In genomic region chr12:113230315-113231274, GRCh38 we compare ENCODE assay signal across 8 cellular contexts. TPM values are rescaled to one million over a fixed set of nuclear protein-coding genes. Genes with fewer than 3 reads are reported as not detected.
DNase-seq lines count a peak whose midpoint lies in the region; ATAC-seq, FAIRE-seq and TF ChIP-seq lines count a peak whose summit lies in the region.

No MANE protein-coding gene starts in this region.

- ATAC-seq in IMR-90 (ENCODE audit: low read depth) (no peak), thoracic aorta (ENCODE audit: insufficient number of reproducible peaks, low FRiP score, low read depth) (no peak)

- peaks cover 11% of the 10 kb centered on the region; the same call in 1 of the 2 replicates for H3K9me1 ChIP-seq in IMR-90 (ENCODE audit: insufficient read depth, low read length)

- H3K9ac ChIP-seq in IMR-90 (ENCODE audit: low read depth, low read length): no peak overlapping the region
- H3K9ac ChIP-seq in H1 (replicated peaks in 1 of 4; ENCODE audit: extremely low read depth in 1 of 4, low read depth in 3 of 4, low read length in 3 of 4): no peak overlapping the region

- no peak overlapping the region for H2BK5ac ChIP-seq in IMR-90 (ENCODE audit: low read depth, low read length, poor library complexity, severe bottlenecking)
- 0 out of 2 replicates have a peak overlapping the region, but pooled peaks have one; percentile 32 for H2BK5ac ChIP-seq in H1 (ENCODE audit: low read depth, low read length)

- H3K18ac ChIP-seq in IMR-90 (ENCODE audit: low read depth, low read length): no peak overlapping the region
- no peak overlapping the region for H3K18ac ChIP-seq in H1 (ENCODE audit: extremely low read depth, low read length)

- dilution Hi-C loops in IMR-90 (cut with HindIII; ENCODE audit: low sequenced_read_pairs, unreplicated experiment): no loop called here

- in situ Hi-C loops in IMR-90 (cut with MboI; ENCODE audit: low sequenced_read_pairs): no loop called here

- no peaks in the 10 kb centered on the region for H3K9me3 Mint-ChIP-seq in MCF 10A (ENCODE audit: unreplicated experiment)

- H3K4me3 ChIP-seq in breast epithelium: no peak overlapping the region
- no peak overlapping the region for H3K4me3 ChIP-seq in IMR-90 (ENCODE audit: insufficient read depth, low read depth, low read length)
- no peak overlapping the region for H3K4me3 ChIP-seq in H1 (ENCODE audit: extremely low read depth in 1 of 4, insufficient read depth in 2 of 4, low read depth in 3 of 4, low read length in 4 of 4)
- H3K4me3 ChIP-seq in thoracic aorta: no peak overlapping the region

- H3K9me3 ChIP-seq in breast epithelium (no peaks in the 10 kb centered on the region), IMR-90 (ENCODE audit: control insufficient read depth, insufficient read depth, low read length) (peaks cover 4% of the 10 kb centered on the region), H1 (ENCODE audit: insufficient read depth in 2 of 2, low read depth in 1 of 2, low read length in 1 of 2) (no peaks in the 10 kb centered on the region; a peak in 1 of 4 replicates), thoracic aorta (no peaks in the 10 kb centered on the region)

- no peak for TF ChIP-seq EP300 in H1 (IDR thresholded peaks at IDR 0.05; ENCODE audit: borderline replicate concordance in 1 of 2, low read depth in 2 of 2, low read length in 2 of 2)

- peak overlapping the region; percentile 39 for H3K27ac Mint-ChIP-seq in MCF 10A (ENCODE audit: low read depth, unreplicated experiment)

- no peak overlapping the region for H3K4me3 Mint-ChIP-seq in MCF 10A (ENCODE audit: unreplicated experiment)

- no peak for TF ChIP-seq POLR2A in breast epithelium (IDR thresholded peaks at IDR 0.05)
- no peak for TF ChIP-seq POLR2A in IMR-90 (IDR thresholded peaks at IDR 0.05; ENCODE audit: low read depth, low read length)
- TF ChIP-seq POLR2A in H1 (IDR thresholded peaks at IDR 0.05; ENCODE audit: control extremely low read depth in 1 of 2, low read depth in 2 of 2, low read length in 2 of 2): no peak

- H3K4me1 ChIP-seq in breast epithelium: no peaks in the 10 kb centered on the region
- peaks cover 7% of the 10 kb centered on the region for H3K4me1 ChIP-seq in IMR-90 (ENCODE audit: control insufficient read depth, insufficient read depth, low read length)
- peaks cover 9 to 20% (median 20%) of the 10 kb centered on the region in 4 experiments for H3K4me1 ChIP-seq in H1 (replicated peaks in 1 of 4; ENCODE audit: control insufficient read depth in 3 of 4, insufficient read depth in 4 of 4, low read length in 3 of 4)
- peaks cover 61 to 84% of the 10 kb centered on the region in 2 donors for H3K4me1 ChIP-seq in thoracic aorta (ENCODE audit: control insufficient read depth in 1 of 2, low read depth in 2 of 2)

- H3K27me3 ChIP-seq in breast epithelium (no peaks in the 10 kb centered on the region), IMR-90 (ENCODE audit: control insufficient read depth, insufficient read depth, low read length) (no peaks in the 10 kb centered on the region), H1 (replicated peaks in 1 of 4; ENCODE audit: control insufficient read depth in 3 of 4, extremely low read depth in 1 of 4, insufficient read depth in 3 of 4, low read length in 3 of 4) (no peaks in the 10 kb centered on the region; a peak in 1 of 7 replicates), thoracic aorta (replicated peaks; ENCODE audit: insufficient read depth) (no peaks in the 10 kb centered on the region)

- H3K4me2 ChIP-seq in IMR-90 (ENCODE audit: low read depth, low read length) (no peak overlapping the region), H1 (ENCODE audit: insufficient read depth in 1 of 2, low read depth in 2 of 2, low read length in 2 of 2) (no peak overlapping the region)

- H4K20me1 ChIP-seq in IMR-90 (ENCODE audit: insufficient read depth, low read length) (no peaks in the 10 kb centered on the region), H1 (replicated peaks in 1 of 2; ENCODE audit: control insufficient read depth in 1 of 2, insufficient read depth in 2 of 2, low read length in 2 of 2) (peaks cover 0 to 2% of the 10 kb centered on the region in 2 experiments)

- CTCF ChIA-PET in MCF 10A (lab: Yijun Ruan, JAX) (interaction anchor here (0.9 to 1.6 kb wide), 3 partner anchors 9 to 56 kb away, joined by 3 to 6 read pairs (median 3); no protein-coding TSS in a partner anchor), IMR-90 (lab: Yijun Ruan, JAX) (no interaction called here), H1 (lab: Charles Lee; ENCODE audit: partially characterized antibody) (interaction anchor here (0.6 to 2.6 kb wide), 8 partner anchors 9 to 195 kb away, joined by 3 to 7 read pairs (median 3); partner anchors contain the start of gene TPCN1)

- no peak overlapping the region for H3K27ac ChIP-seq in breast epithelium
- peak overlapping the region; percentile 30; the same call in 1 of the 2 replicates for H3K27ac ChIP-seq in IMR-90 (ENCODE audit: insufficient read depth, low read length)
- 0 out of 2 replicates have a peak overlapping the region, but pooled peaks have one; percentile 27 for H3K27ac ChIP-seq in H1 (ENCODE audit: low read depth, low read length)
- peak overlapping the region; percentile 80 to 89 for H3K27ac ChIP-seq in thoracic aorta

- H4K8ac ChIP-seq in IMR-90 (ENCODE audit: low read depth in 2 of 2, low read length in 2 of 2) (peak overlapping the region; percentile 72 to 81), H1 (ENCODE audit: extremely low read depth, insufficient read depth, low read length) (no peak overlapping the region)

- H3K36me3 ChIP-seq in breast epithelium (no peaks in the 10 kb centered on the region), IMR-90 (ENCODE audit: control insufficient read depth, insufficient read depth, low read length) (peaks cover 37% of the 10 kb centered on the region), H1 (ENCODE audit: control insufficient read depth in 2 of 4, insufficient read depth in 4 of 4, low read length in 3 of 4) (peaks cover 2 to 18% (median 9%) of the 10 kb centered on the region in 4 experiments; a peak in 5 of 8 replicates), thoracic aorta (peaks cover 17% of the 10 kb centered on the region)

- peaks cover 57% of the 10 kb centered on the region for H3K36me3 Mint-ChIP-seq in MCF 10A (ENCODE audit: insufficient read depth, unreplicated experiment)

- H2AK5ac ChIP-seq in IMR-90 (ENCODE audit: low read depth, low read length) (peak overlapping the region; percentile 95), H1 (ENCODE audit: low read depth, low read length) (no peak overlapping the region)

- H2AK9ac ChIP-seq in IMR-90 (replicated peaks; ENCODE audit: low read depth, low read length, poor library complexity): peak overlapping the region; percentile 44

- H2BK120ac ChIP-seq in IMR-90 (ENCODE audit: low read depth, low read length): peak overlapping the region; percentile 79
- no peak overlapping the region for H2BK120ac ChIP-seq in H1 (replicated peaks; ENCODE audit: low read depth, low read length)

- H3K23ac ChIP-seq in IMR-90 (ENCODE audit: low read depth, low read length) (0 out of 2 replicates have a peak overlapping the region, but pooled peaks have one; percentile 47), H1 (ENCODE audit: insufficient read length) (no peak overlapping the region)

- POLR2A ChIA-PET in MCF 10A (lab: Yijun Ruan, JAX) (interaction anchor here (0.6 to 13.3 kb wide), 5 partner anchors 9 to 37 kb away, joined by 3 to 237 read pairs (median 6); partner anchors contain the start of gene TPCN1), IMR-90 (lab: Charles Lee; ENCODE audit: unreplicated experiment) (no interaction called here), H1 (lab: Charles Lee; ENCODE audit: partially characterized antibody) (interaction anchor here (2.4 kb wide), 1 partner anchor 9 kb away, joined by 15 read pairs; the partner anchor contains the start of gene TPCN1)

- H3K4ac ChIP-seq in IMR-90 (ENCODE audit: low read depth, low read length) (peak overlapping the region; percentile 82), H1 (replicated peaks; ENCODE audit: insufficient read length, low read depth, low read length) (no peak overlapping the region)

- BruUV-seq in MCF 10A (replicated peaks; lab: Mats Ljungman, UMichigan) (no TSS peak), IMR-90 (replicated peaks; lab: Mats Ljungman, UMichigan) (no TSS peak)

- no peaks in the 10 kb centered on the region for H3K79me2 ChIP-seq in H1 (ENCODE audit: control insufficient read depth in 1 of 2, insufficient read depth in 2 of 2, low read length in 2 of 2)

- peaks cover 6% of the 10 kb centered on the region for H3K4me1 Mint-ChIP-seq in MCF 10A (ENCODE audit: insufficient read depth, unreplicated experiment)

- H2BK12ac ChIP-seq in H1 (ENCODE audit: low read depth, low read length): no peak overlapping the region

- no peaks in the 10 kb centered on the region for H3K27me3 Mint-ChIP-seq in MCF 10A (ENCODE audit: insufficient read depth, unreplicated experiment)

- peak overlapping the region; percentile 87 for H2BK20ac ChIP-seq in IMR-90 (ENCODE audit: low read depth, low read length)
- no peak overlapping the region for H2BK20ac ChIP-seq in H1 (ENCODE audit: low read length)

- DNase-seq in MCF 10A (ENCODE audit: unreplicated experiment) (peak; percentile 36), breast epithelium (ENCODE audit: low spot score in 2 of 2) (no peak), IMR-90 (no peak), H1 (ENCODE audit: low read depth in 1 of 2, low spot score in 2 of 2) (no peak), thoracic aorta (ENCODE audit: low spot score) (no peak), SIG-M5 (lab: John Stamatoyannopoulos, UW) (no peak), hippocampal formation (lab: John Stamatoyannopoulos, UW) (no peak), SKM-1 (lab: John Stamatoyannopoulos, UW; ENCODE audit: unreplicated experiment) (no peak)

- H3K14ac ChIP-seq in IMR-90 (replicated peaks; ENCODE audit: low read depth, low read length): peak overlapping the region; percentile 83; the same call in 1 of the 2 replicates
- no peak overlapping the region for H3K14ac ChIP-seq in H1 (ENCODE audit: insufficient read length)

- no peak overlapping the region for H4K91ac ChIP-seq in IMR-90 (ENCODE audit: insufficient read depth, low read depth, low read length)
- no peak overlapping the region for H4K91ac ChIP-seq in H1 (replicated peaks; ENCODE audit: insufficient read length, low read length)

- H2BK15ac ChIP-seq in IMR-90 (ENCODE audit: low read depth, low read length): peak overlapping the region; percentile 77; the same call in 2 of the 3 replicates
- H2BK15ac ChIP-seq in H1 (ENCODE audit: low read length): no peak overlapping the region

- H3K56ac ChIP-seq in IMR-90 (ENCODE audit: extremely low read depth, insufficient read depth, low read length) (no peak overlapping the region; the same call in 1 of the 2 replicates), H1 (replicated peaks; ENCODE audit: insufficient read length, low read depth, low read length) (no peak overlapping the region)

- TF ChIP-seq CTCF in MCF 10A (IDR thresholded peaks at IDR 0.05; ENCODE audit: unreplicated experiment) (no peak), breast epithelium (IDR thresholded peaks at IDR 0.05) (no peak), IMR-90 (conservative IDR thresholded peaks at IDR 0.05; ENCODE audit: low read depth, low read length) (no peak), H1 (IDR thresholded peaks at IDR 0.05; ENCODE audit: control extremely low read depth in 1 of 3, insufficient read depth in 1 of 3, low read depth in 1 of 3, low read length in 3 of 3) (no peak), thoracic aorta (IDR thresholded peaks at IDR 0.05) (no peak)

- H2AFZ ChIP-seq in IMR-90 (replicated peaks; ENCODE audit: low read length, poor library complexity): no peak overlapping the region
- H2AFZ ChIP-seq in H1 (ENCODE audit: low read length): no peak overlapping the region

- H4K5ac ChIP-seq in IMR-90 (ENCODE audit: low read depth, low read length) (no peak overlapping the region), H1 (ENCODE audit: insufficient read length, low read depth, low read length) (no peak overlapping the region)

- intact Hi-C loops in MCF 10A (cut with micrococcal nuclease): no loop called here
- intact Hi-C loops in breast epithelium (cut with DNase I; ENCODE audit: low total_unique reads): no loop called here
- intact Hi-C loops in IMR-90 (cut with micrococcal nuclease): no loop called here

- TF ChIP-seq RAD21 in IMR-90 (IDR thresholded peaks at IDR 0.05; ENCODE audit: low read length) (no peak), H1 (IDR thresholded peaks at IDR 0.05 in 1 of 2, conservative IDR thresholded peaks at IDR 0.05 in 1 of 2; ENCODE audit: low read depth in 2 of 2, low read length in 2 of 2) (no peak)

- 89% methylated on average over 5 of the region's 15 CpGs; no CpG with 5 or more reads in 1 of the 2 experiments for WGBS in IMR-90 (ENCODE audit: extremely low coverage in 2 of 2, insufficient read length in 1 of 2), 2 experiments
- WGBS in H1 (ENCODE audit: extremely low coverage in 1 of 2, insufficient coverage in 1 of 2, insufficient read length in 1 of 2, insufficient replicate concordance in 2 of 2, low coverage in 1 of 2, low lambda C conversion rate in 2 of 2, missing lambda C conversion rate in 1 of 2), 2 experiments: 91% methylated on average over 15 of the region's 15 CpGs; no CpG with 5 or more reads in 1 of the 2 experiments

- H3K79me1 ChIP-seq in IMR-90 (ENCODE audit: low read depth in 1 of 2, low read length in 2 of 2) (no peaks in the 10 kb centered on the region), H1 (ENCODE audit: low read depth, low read length) (no peaks in the 10 kb centered on the region)

- H3K23me2 ChIP-seq in H1 (ENCODE audit: low read depth, low read length): no peaks in the 10 kb centered on the region; the same call in 1 of the 2 replicates

- FAIRE-seq in H1 (lab: Jason Lieb, UNC): no peak

RNA-seq across cellular contexts. Expression of gene TPCN1, which starts 9.3 kb away (rescaled TPM):
- total RNA-seq in MCF 10A (2022) (42.7 and 43.0 TPM in 2 replicates), breast epithelium (10 to 100 TPM; 46.9 to 71.7 (median 59.5) TPM), IMR-90 (2012; rRNA removed) (2.0 and 2.5 TPM in 2 replicates), thoracic aorta (10 to 100 TPM; 84.1 to 93.5 TPM)
- polyA plus RNA-seq in IMR-90 (2012; rRNA removed) (10.4 and 13.2 TPM in 2 replicates), H1 (2011; rRNA removed) (14.9 and 22.7 TPM in 2 replicates)
- 7.7 and 13.8 TPM in 2 replicates for polyA plus RNA-seq in IMR-90 (2012; cell fraction: cytosol; rRNA removed)
- polyA plus RNA-seq in IMR-90 (2012; cell fraction: nucleus; rRNA removed; ENCODE audit: low replicate concordance): 58.1 and 63.1 TPM in 2 replicates
- total RNA-seq in H1 (2021; fragmentation: NEBNext Ultra II Directional; extraction: Animal tissue kit (Norgen Biotek cat#: 25700)): 18.1 and 21.4 TPM in 2 replicates
- 13.7 TPM for polyA plus RNA-seq in H1 (2011; cell fraction: cytosol; rRNA removed)
- 83.7 TPM for polyA plus RNA-seq in H1 (2011; cell fraction: nucleus; rRNA removed)
- polyA plus RNA-seq in H1 (2012, experiment 1 of 2): 13.6 to 25.4 TPM (median 22.3 TPM) in 4 replicates
- 9.8 TPM for polyA plus RNA-seq in H1 (2012, experiment 2 of 2)
- polyA plus RNA-seq in H1 (2013, experiment 1 of 2): 16.1 TPM
- 15.3 TPM for polyA plus RNA-seq in H1 (2013, experiment 2 of 2)
- polyA minus RNA-seq in H1 (2011; rRNA and poly(A)+ RNA removed): 18.5 and 20.8 TPM in 2 replicates
- polyA minus RNA-seq in H1 (2011; cell fraction: cytosol; rRNA and poly(A)+ RNA removed): 15.6 TPM
- 40.6 TPM for polyA minus RNA-seq in H1 (2011; cell fraction: nucleus; rRNA and poly(A)+ RNA removed)

RNA-seq across cellular contexts. Expression of gene RITA1, which starts 45.1 kb away (rescaled TPM):
- 17.5 and 17.9 TPM in 2 replicates for total RNA-seq in MCF 10A (2022)
- total RNA-seq in breast epithelium: 10 to 100 TPM in 2 of 3 donors, 1 to 10 TPM in 1; 9.4 to 22.4 (median 15.4) TPM
- total RNA-seq in IMR-90 (2012; rRNA removed): 14.7 and 15.0 TPM in 2 replicates
- polyA plus RNA-seq in IMR-90 (2012; rRNA removed): 14.2 and 15.2 TPM in 2 replicates
- polyA plus RNA-seq in IMR-90 (2012; cell fraction: cytosol; rRNA removed): 9.9 and 17.3 TPM in 2 replicates
- polyA plus RNA-seq in IMR-90 (2012; cell fraction: nucleus; rRNA removed; ENCODE audit: low replicate concordance): 7.1 and 9.4 TPM in 2 replicates
- total RNA-seq in H1 (2021; fragmentation: NEBNext Ultra II Directional; extraction: Animal tissue kit (Norgen Biotek cat#: 25700)): 25.8 and 26.4 TPM in 2 replicates
- 24.1 and 31.0 TPM in 2 replicates for polyA plus RNA-seq in H1 (2011; rRNA removed)
- polyA plus RNA-seq in H1 (2011; cell fraction: cytosol; rRNA removed): 25.4 TPM
- 19.1 TPM for polyA plus RNA-seq in H1 (2011; cell fraction: nucleus; rRNA removed)
- 21.0 to 23.7 TPM (median 23.5 TPM) in 4 replicates for polyA plus RNA-seq in H1 (2012, experiment 1 of 2)
- polyA plus RNA-seq in H1 (2012, experiment 2 of 2): 32.3 TPM
- polyA plus RNA-seq in H1 (2013, experiment 1 of 2): 16.0 TPM
- 16.6 TPM for polyA plus RNA-seq in H1 (2013, experiment 2 of 2)
- 10.5 and 15.2 TPM in 2 replicates for polyA minus RNA-seq in H1 (2011; rRNA and poly(A)+ RNA removed)
- polyA minus RNA-seq in H1 (2011; cell fraction: cytosol; rRNA and poly(A)+ RNA removed): 12.2 TPM
- 19.0 TPM for polyA minus RNA-seq in H1 (2011; cell fraction: nucleus; rRNA and poly(A)+ RNA removed)
- total RNA-seq in thoracic aorta: 10 to 100 TPM; 12.2 to 26.9 TPM

RNA-seq across cellular contexts. Expression of gene DDX54, which starts 45.3 kb away (rescaled TPM):
- total RNA-seq in MCF 10A (2022) (67.3 and 75.8 TPM in 2 replicates), breast epithelium (10 to 100 TPM; 51.5 to 62.1 (median 60.3) TPM), IMR-90 (2012; rRNA removed) (23.8 and 24.4 TPM in 2 replicates), thoracic aorta (10 to 100 TPM; 27.3 to 84.2 TPM)
- polyA plus RNA-seq in IMR-90 (2012; rRNA removed) (47.5 and 55.1 TPM in 2 replicates), H1 (2011; rRNA removed) (64.9 and 98.5 TPM in 2 replicates)
- polyA plus RNA-seq in IMR-90 (2012; cell fraction: cytosol; rRNA removed): 33.5 and 54.5 TPM in 2 replicates
- polyA plus RNA-seq in IMR-90 (2012; cell fraction: nucleus; rRNA removed; ENCODE audit: low replicate concordance): 74.8 and 97.8 TPM in 2 replicates
- total RNA-seq in H1 (2021; fragmentation: NEBNext Ultra II Directional; extraction: Animal tissue kit (Norgen Biotek cat#: 25700)): 112 and 113 TPM in 2 replicates
- 104 TPM for polyA plus RNA-seq in H1 (2011; cell fraction: cytosol; rRNA removed)
- polyA plus RNA-seq in H1 (2011; cell fraction: nucleus; rRNA removed): 85.4 TPM
- 58.9 to 84.2 TPM (median 67.7 TPM) in 4 replicates for polyA plus RNA-seq in H1 (2012, experiment 1 of 2)
- polyA plus RNA-seq in H1 (2012, experiment 2 of 2): 47.5 TPM
- polyA plus RNA-seq in H1 (2013, experiment 1 of 2): 60.7 TPM
- polyA plus RNA-seq in H1 (2013, experiment 2 of 2): 54.4 TPM
- 47.0 and 60.0 TPM in 2 replicates for polyA minus RNA-seq in H1 (2011; rRNA and poly(A)+ RNA removed)
- polyA minus RNA-seq in H1 (2011; cell fraction: cytosol; rRNA and poly(A)+ RNA removed): 44.5 TPM
- polyA minus RNA-seq in H1 (2011; cell fraction: nucleus; rRNA and poly(A)+ RNA removed): 37.9 TPM

Comparison
In these comparisons a context has a peak if more than half of its experiments do, and no peak if none do; other contexts are left out.
1. H3K27ac ChIP-seq: peak in IMR-90 (single experiment), H1 (single experiment) and thoracic aorta (2 of 2); none in breast epithelium (0 of 2).